Comparison of ENCODE assay signal across 8 cellular contexts in the genomic region with DNA sequence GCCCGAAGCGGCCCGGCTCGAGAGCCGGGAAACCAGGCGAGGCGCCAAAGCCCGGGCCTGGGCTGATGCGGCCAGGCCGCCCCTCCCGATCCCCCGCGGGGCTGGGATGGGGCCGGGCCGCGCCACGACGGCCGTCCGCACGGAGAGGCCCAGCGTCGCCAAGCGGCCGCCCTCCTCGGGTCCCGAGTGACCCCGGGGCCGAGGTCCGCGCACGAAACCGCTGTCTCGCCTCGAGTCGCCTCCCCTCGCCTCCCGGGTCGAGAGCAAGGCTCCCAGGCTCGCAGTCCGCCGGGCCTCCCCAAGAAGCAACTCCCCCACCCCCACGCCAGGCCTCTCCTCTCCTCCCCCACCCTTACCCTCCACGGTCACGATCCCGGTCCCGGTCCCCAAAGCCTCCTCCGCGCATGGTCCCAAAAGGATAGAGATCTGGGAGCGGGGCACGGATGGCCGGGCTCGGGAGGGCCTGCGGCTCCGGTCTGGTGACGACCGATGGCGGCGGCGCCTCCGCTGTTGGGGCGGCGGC. TPM values are rescaled to one million over a fixed set of nuclear protein-coding genes. Genes with fewer than 3 reads are reported as not detected.
DNase-seq lines count a peak whose midpoint lies in the region; ATAC-seq, FAIRE-seq and TF ChIP-seq lines count a peak whose summit lies in the region.

No MANE protein-coding gene starts in this region.

- H3K9me3 ChIP-seq in CD4-positive, CD25-positive, alpha-beta regulatory T cell (ENCODE audit: control insufficient read depth in 2 of 2, low read length in 2 of 2) = no peaks in the 10 kb centered on the region

- H3K4me3 Mint-ChIP-seq in CD4-positive, CD25-positive, alpha-beta regulatory T cell = peak overlapping the region; percentile 97 to 99 (median 98)

- peak overlapping the region; percentile 99 for H3K4me3 ChIP-seq in CD4-positive, CD25-positive, alpha-beta regulatory T cell (ENCODE audit: low read depth, low read length)
- peak overlapping the region; percentile 89 for H3K4me3 ChIP-seq in bronchial epithelial cell (ENCODE audit: low read depth, low read length)

- H3K27me3 ChIP-seq in CD4-positive, CD25-positive, alpha-beta regulatory T cell (ENCODE audit: control insufficient read depth, insufficient read depth, low read length) = no peaks in the 10 kb centered on the region
- H3K27me3 ChIP-seq in bronchial epithelial cell (ENCODE audit: control insufficient read depth, insufficient read depth, low read length) = no peaks in the 10 kb centered on the region

- peak overlapping the region; percentile 100 for H3K27ac ChIP-seq in CD4-positive, CD25-positive, alpha-beta regulatory T cell (ENCODE audit: insufficient read depth, low read length, poor library complexity, severe bottlenecking)

- H3K4me1 ChIP-seq in CD4-positive, CD25-positive, alpha-beta regulatory T cell (ENCODE audit: control insufficient read depth, insufficient read depth, low read length, poor library complexity, severe bottlenecking) = peaks cover 41% of the 10 kb centered on the region

- peaks cover 39% of the 10 kb centered on the region for H3K36me3 Mint-ChIP-seq in CD4-positive, CD25-positive, alpha-beta regulatory T cell

- peak; percentile 12 to 13 for ATAC-seq in CD4-positive, CD25-positive, alpha-beta regulatory T cell (ENCODE audit: low read depth in 2 of 2)
- ATAC-seq in GM19328 (IDR thresholded peaks at IDR 0.05; ENCODE audit: unreplicated experiment) = peak; percentile 22
- ATAC-seq in HG03520 (IDR thresholded peaks at IDR 0.05; ENCODE audit: unreplicated experiment) = peak; percentile 23

- no peak for TF ChIP-seq CTCF in bronchial epithelial cell (IDR thresholded peaks at IDR 0.05; ENCODE audit: insufficient read depth, low read length, severe bottlenecking)

- peak overlapping the region; percentile 99 to 100 (median 99) for H3K27ac Mint-ChIP-seq in CD4-positive, CD25-positive, alpha-beta regulatory T cell

- peaks cover 28 to 55% (median 37%) of the 10 kb centered on the region in 4 donors for H3K4me1 Mint-ChIP-seq in CD4-positive, CD25-positive, alpha-beta regulatory T cell

- H3K36me3 ChIP-seq in CD4-positive, CD25-positive, alpha-beta regulatory T cell (ENCODE audit: control insufficient read depth, insufficient read depth, low read length) = peaks cover 15% of the 10 kb centered on the region
- peaks cover 2% of the 10 kb centered on the region for H3K36me3 ChIP-seq in bronchial epithelial cell (ENCODE audit: control insufficient read depth, insufficient read depth, low read length)

- DNase-seq in CD4-positive, CD25-positive, alpha-beta regulatory T cell = peak in 1 of 3 donors; percentile 71
- DNase-seq in T-helper 22 cell (ENCODE audit: low read depth) (peak; percentile 30), bronchial epithelial cell (ENCODE audit: low read depth) (no peak), inferior parietal cortex (ENCODE audit: extremely low spot score) (peak; percentile 72), SW480 (ENCODE audit: low spot score) (no peak)
- peak; percentile 57 for DNase-seq in stimulated activated CD4-positive, alpha-beta T cell treated with anti-CD3 and anti-CD28 coated beads, Interleukin-12 subunit alpha, Interleukin-12 subunit beta, amount 100 ng/mL, for 4 hours

- peaks cover 0 to 2% (median 0%) of the 10 kb centered on the region in 7 donors for H3K9me3 Mint-ChIP-seq in CD4-positive, CD25-positive, alpha-beta regulatory T cell

- H3K27me3 Mint-ChIP-seq in CD4-positive, CD25-positive, alpha-beta regulatory T cell = peaks cover 5% of the 10 kb centered on the region

- no peak for FAIRE-seq in bronchial epithelial cell (lab: Jason Lieb, UNC)

RNA-seq across cellular contexts. Expression of gene DDX17, which starts 0.5 kb away (rescaled TPM):
- 658 TPM for total RNA-seq in CD4-positive, CD25-positive, alpha-beta regulatory T cell
- 10 to 100 TPM; 36.5 to 45.7 (median 41.3) TPM for polyA plus RNA-seq in CD4-positive, CD25-positive, alpha-beta regulatory T cell
- total RNA-seq in bronchial epithelial cell = 498 and 521 TPM in 2 replicates

RNA-seq across cellular contexts. Expression of gene KDELR3, which starts 37.8 kb away (rescaled TPM):
- total RNA-seq in CD4-positive, CD25-positive, alpha-beta regulatory T cell = not detected
- polyA plus RNA-seq in CD4-positive, CD25-positive, alpha-beta regulatory T cell = under 1 TPM in 3 of 4 donors, not detected in 1; 0.38 to 0.71 (median 0.42) TPM
- total RNA-seq in bronchial epithelial cell = 1.8 and 7.1 TPM in 2 replicates

RNA-seq across cellular contexts. Expression of gene KCNJ4, which starts 50.7 kb away (rescaled TPM):
- not detected for total RNA-seq in CD4-positive, CD25-positive, alpha-beta regulatory T cell
- polyA plus RNA-seq in CD4-positive, CD25-positive, alpha-beta regulatory T cell = not detected
- total RNA-seq in bronchial epithelial cell = not detected in 2 replicates

Comparison
In these comparisons a context has a peak if more than half of its experiments do, and no peak if none do; other contexts are left out.
1. DNase-seq: peak in T-helper 22 cell (single experiment), inferior parietal cortex (single experiment) and stimulated activated CD4-positive, alpha-beta T cell treated with anti-CD3 and anti-CD28 coated beads, Interleukin-12 subunit alpha, Interleukin-12 subunit beta, amount 100 ng/mL, for 4 hours (single experiment); none in bronchial epithelial cell (single experiment) and SW480 (single experiment).
2. Peak in every context shown above with its lines, with median percentiles within 50 percentile points of each other: ATAC-seq.